1 cellular context compared by ENCODE assay signal in the genomic region with DNA sequence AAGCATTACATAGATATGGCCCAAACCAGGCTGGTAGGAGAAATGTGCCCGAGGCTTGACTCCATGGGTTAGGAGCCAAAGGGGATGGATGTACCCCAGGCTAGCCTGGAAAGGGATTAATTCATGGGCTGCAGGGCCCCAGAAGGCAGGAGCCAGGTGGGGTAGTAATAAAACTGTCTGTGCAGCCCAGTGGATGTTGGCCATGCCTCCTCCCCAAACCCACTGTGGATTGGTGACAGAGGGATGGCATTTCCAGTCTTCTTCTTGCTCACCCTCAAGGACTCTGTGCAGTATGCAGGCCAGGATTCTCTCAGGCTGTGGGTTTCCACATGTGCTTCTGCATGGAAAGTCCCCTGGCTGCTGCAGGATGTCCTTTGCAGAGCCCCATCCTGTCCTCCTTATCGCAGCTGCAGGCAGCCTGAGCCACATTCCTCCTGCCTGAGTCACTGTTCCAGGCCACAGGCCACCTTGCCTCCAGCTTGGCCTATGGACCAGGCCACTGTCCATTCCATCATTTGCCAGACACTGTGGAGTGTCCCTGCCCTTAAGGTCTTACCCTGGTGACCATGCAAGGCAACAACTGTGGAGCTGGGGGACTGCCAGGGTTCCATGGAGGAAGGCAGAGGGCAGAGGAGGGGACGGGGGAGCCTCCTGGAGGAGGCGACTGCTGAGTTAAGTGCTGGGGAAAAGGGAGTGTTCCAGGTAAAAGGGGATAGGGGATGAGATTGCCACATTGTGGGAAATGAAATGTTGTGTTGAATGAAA.
TF ChIP-seq lines count a peak whose summit lies in the region.

No MANE protein-coding gene starts in this region.

TF ChIP-seq in K562, 482 proteins besides CTCF, POLR2A, EP300 and RAD21 (continued from another document and continues in another):
- peak; percentile 93 for TF ChIP-seq NEUROD1 (IDR thresholded peaks at IDR 0.05; ENCODE audit: borderline replicate concordance, low read depth, low read length, partially characterized antibody)
- TF ChIP-seq C11orf30 (IDR thresholded peaks at IDR 0.05; ENCODE audit: low read depth): no peak; the same call in 1 of the 2 replicates
- peak; percentile 100 for TF ChIP-seq CTBP1 (IDR thresholded peaks at IDR 0.05; ENCODE audit: borderline replicate concordance)
- peak; percentile 100 for TF ChIP-seq JUN (IDR thresholded peaks at IDR 0.05; ENCODE audit: borderline replicate concordance, low read depth, low read length)
- peak; percentile 64; the same call in 1 of the 2 replicates for TF ChIP-seq JUN (CRISPR knock-in tag; IDR thresholded peaks at IDR 0.05; ENCODE audit: borderline replicate concordance)
- TF ChIP-seq, protein P1, sequence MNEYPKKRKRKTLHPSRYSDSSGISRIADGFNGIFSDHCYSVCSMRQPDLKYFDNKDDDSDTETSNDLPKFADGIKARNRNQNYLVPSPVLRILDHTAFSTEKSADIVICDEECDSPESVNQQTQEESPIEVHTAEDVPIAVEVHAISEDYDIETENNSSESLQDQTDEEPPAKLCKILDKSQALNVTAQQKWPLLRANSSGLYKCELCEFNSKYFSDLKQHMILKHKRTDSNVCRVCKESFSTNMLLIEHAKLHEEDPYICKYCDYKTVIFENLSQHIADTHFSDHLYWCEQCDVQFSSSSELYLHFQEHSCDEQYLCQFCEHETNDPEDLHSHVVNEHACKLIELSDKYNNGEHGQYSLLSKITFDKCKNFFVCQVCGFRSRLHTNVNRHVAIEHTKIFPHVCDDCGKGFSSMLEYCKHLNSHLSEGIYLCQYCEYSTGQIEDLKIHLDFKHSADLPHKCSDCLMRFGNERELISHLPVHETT (CRISPR knock-in tag; conservative IDR thresholded peaks at IDR 0.05 in 1 of 2, IDR thresholded peaks at IDR 0.05 in 1 of 2): no peak
- peak; percentile 85 for TF ChIP-seq TAL1 (IDR thresholded peaks at IDR 0.05)
- no peak for TF ChIP-seq ZNF318 (IDR thresholded peaks at IDR 0.05; ENCODE audit: borderline replicate concordance in 1 of 2, low read depth in 1 of 2)
- no peak for TF ChIP-seq IRF2 (CRISPR knock-in tag; IDR thresholded peaks at IDR 0.05)
- TF ChIP-seq, protein P2, sequence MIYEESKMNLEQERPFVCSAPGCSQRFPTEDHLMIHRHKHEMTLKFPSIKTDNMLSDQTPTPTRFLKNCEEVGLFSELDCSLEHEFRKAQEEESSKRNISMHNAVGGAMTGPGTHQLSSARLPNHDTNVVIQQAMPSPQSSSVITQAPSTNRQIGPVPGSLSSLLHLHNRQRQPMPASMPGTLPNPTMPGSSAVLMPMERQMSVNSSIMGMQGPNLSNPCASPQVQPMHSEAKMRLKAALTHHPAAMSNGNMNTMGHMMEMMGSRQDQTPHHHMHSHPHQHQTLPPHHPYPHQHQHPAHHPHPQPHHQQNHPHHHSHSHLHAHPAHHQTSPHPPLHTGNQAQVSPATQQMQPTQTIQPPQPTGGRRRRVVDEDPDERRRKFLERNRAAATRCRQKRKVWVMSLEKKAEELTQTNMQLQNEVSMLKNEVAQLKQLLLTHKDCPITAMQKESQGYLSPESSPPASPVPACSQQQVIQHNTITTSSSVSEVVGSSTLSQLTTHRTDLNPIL (CRISPR knock-in tag; IDR thresholded peaks at IDR 0.05): no peak
- TF ChIP-seq SOX6 (IDR thresholded peaks at IDR 0.05): peak; percentile 82
- no peak for TF ChIP-seq SAFB (IDR thresholded peaks at IDR 0.05; ENCODE audit: borderline replicate concordance, low read depth, low read length)
- TF ChIP-seq ZNF561 (CRISPR knock-in tag; conservative IDR thresholded peaks at IDR 0.05): no peak
- no peak for TF ChIP-seq ZNF717 (CRISPR knock-in tag; IDR thresholded peaks at IDR 0.05)
- TF ChIP-seq, protein P3, sequence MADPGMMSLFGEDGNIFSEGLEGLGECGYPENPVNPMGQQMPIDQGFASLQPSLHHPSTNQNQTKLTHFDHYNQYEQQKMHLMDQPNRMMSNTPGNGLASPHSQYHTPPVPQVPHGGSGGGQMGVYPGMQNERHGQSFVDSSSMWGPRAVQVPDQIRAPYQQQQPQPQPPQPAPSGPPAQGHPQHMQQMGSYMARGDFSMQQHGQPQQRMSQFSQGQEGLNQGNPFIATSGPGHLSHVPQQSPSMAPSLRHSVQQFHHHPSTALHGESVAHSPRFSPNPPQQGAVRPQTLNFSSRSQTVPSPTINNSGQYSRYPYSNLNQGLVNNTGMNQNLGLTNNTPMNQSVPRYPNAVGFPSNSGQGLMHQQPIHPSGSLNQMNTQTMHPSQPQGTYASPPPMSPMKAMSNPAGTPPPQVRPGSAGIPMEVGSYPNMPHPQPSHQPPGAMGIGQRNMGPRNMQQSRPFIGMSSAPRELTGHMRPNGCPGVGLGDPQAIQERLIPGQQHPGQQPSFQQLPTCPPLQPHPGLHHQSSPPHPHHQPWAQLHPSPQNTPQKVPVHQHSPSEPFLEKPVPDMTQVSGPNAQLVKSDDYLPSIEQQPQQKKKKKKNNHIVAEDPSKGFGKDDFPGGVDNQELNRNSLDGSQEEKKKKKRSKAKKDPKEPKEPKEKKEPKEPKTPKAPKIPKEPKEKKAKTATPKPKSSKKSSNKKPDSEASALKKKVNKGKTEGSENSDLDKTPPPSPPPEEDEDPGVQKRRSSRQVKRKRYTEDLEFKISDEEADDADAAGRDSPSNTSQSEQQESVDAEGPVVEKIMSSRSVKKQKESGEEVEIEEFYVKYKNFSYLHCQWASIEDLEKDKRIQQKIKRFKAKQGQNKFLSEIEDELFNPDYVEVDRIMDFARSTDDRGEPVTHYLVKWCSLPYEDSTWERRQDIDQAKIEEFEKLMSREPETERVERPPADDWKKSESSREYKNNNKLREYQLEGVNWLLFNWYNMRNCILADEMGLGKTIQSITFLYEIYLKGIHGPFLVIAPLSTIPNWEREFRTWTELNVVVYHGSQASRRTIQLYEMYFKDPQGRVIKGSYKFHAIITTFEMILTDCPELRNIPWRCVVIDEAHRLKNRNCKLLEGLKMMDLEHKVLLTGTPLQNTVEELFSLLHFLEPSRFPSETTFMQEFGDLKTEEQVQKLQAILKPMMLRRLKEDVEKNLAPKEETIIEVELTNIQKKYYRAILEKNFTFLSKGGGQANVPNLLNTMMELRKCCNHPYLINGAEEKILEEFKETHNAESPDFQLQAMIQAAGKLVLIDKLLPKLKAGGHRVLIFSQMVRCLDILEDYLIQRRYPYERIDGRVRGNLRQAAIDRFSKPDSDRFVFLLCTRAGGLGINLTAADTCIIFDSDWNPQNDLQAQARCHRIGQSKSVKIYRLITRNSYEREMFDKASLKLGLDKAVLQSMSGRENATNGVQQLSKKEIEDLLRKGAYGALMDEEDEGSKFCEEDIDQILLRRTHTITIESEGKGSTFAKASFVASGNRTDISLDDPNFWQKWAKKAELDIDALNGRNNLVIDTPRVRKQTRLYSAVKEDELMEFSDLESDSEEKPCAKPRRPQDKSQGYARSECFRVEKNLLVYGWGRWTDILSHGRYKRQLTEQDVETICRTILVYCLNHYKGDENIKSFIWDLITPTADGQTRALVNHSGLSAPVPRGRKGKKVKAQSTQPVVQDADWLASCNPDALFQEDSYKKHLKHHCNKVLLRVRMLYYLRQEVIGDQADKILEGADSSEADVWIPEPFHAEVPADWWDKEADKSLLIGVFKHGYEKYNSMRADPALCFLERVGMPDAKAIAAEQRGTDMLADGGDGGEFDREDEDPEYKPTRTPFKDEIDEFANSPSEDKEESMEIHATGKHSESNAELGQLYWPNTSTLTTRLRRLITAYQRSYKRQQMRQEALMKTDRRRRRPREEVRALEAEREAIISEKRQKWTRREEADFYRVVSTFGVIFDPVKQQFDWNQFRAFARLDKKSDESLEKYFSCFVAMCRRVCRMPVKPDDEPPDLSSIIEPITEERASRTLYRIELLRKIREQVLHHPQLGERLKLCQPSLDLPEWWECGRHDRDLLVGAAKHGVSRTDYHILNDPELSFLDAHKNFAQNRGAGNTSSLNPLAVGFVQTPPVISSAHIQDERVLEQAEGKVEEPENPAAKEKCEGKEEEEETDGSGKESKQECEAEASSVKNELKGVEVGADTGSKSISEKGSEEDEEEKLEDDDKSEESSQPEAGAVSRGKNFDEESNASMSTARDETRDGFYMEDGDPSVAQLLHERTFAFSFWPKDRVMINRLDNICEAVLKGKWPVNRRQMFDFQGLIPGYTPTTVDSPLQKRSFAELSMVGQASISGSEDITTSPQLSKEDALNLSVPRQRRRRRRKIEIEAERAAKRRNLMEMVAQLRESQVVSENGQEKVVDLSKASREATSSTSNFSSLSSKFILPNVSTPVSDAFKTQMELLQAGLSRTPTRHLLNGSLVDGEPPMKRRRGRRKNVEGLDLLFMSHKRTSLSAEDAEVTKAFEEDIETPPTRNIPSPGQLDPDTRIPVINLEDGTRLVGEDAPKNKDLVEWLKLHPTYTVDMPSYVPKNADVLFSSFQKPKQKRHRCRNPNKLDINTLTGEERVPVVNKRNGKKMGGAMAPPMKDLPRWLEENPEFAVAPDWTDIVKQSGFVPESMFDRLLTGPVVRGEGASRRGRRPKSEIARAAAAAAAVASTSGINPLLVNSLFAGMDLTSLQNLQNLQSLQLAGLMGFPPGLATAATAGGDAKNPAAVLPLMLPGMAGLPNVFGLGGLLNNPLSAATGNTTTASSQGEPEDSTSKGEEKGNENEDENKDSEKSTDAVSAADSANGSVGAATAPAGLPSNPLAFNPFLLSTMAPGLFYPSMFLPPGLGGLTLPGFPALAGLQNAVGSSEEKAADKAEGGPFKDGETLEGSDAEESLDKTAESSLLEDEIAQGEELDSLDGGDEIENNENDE (IDR thresholded peaks at IDR 0.05; ENCODE audit: low read depth, low read length): no peak
- no peak for TF ChIP-seq NFE2L1 (tag; IDR thresholded peaks at IDR 0.05; ENCODE audit: borderline replicate concordance, low read depth)
- TF ChIP-seq ID3 (CRISPR knock-in tag; IDR thresholded peaks at IDR 0.05): no peak
- peak; percentile 76 for TF ChIP-seq ID3 (tag; IDR thresholded peaks at IDR 0.05)
- TF ChIP-seq ETV5 (CRISPR knock-in tag; IDR thresholded peaks at IDR 0.05; ENCODE audit: low read depth): peak; percentile 80
- no peak for TF ChIP-seq BDP1 (IDR thresholded peaks at IDR 0.05; ENCODE audit: insufficient read depth, insufficient read length)
- TF ChIP-seq TCFL5 (CRISPR knock-in tag; conservative IDR thresholded peaks at IDR 0.05): no peak
- TF ChIP-seq, protein P4, sequence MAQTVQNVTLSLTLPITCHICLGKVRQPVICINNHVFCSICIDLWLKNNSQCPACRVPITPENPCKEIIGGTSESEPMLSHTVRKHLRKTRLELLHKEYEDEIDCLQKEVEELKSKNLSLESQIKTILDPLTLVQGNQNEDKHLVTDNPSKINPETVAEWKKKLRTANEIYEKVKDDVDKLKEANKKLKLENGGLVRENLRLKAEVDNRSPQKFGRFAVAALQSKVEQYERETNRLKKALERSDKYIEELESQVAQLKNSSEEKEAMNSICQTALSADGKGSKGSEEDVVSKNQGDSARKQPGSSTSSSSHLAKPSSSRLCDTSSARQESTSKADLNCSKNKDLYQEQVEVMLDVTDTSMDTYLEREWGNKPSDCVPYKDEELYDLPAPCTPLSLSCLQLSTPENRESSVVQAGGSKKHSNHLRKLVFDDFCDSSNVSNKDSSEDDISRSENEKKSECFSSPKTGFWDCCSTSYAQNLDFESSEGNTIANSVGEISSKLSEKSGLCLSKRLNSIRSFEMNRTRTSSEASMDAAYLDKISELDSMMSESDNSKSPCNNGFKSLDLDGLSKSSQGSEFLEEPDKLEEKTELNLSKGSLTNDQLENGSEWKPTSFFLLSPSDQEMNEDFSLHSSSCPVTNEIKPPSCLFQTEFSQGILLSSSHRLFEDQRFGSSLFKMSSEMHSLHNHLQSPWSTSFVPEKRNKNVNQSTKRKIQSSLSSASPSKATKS (CRISPR knock-in tag; IDR thresholded peaks at IDR 0.05): no peak
- no peak for TF ChIP-seq CBX8 (IDR thresholded peaks at IDR 0.05; ENCODE audit: borderline replicate concordance, extremely low read depth, low read depth, low read length, poor library complexity, severe bottlenecking)
- no peak for TF ChIP-seq NUFIP1 (IDR thresholded peaks at IDR 0.05; ENCODE audit: partially characterized antibody)
- TF ChIP-seq ZKSCAN3 (CRISPR knock-in tag; IDR thresholded peaks at IDR 0.05): no peak
